ENCODE assay signal across 31 cellular contexts in the genomic region with DNA sequence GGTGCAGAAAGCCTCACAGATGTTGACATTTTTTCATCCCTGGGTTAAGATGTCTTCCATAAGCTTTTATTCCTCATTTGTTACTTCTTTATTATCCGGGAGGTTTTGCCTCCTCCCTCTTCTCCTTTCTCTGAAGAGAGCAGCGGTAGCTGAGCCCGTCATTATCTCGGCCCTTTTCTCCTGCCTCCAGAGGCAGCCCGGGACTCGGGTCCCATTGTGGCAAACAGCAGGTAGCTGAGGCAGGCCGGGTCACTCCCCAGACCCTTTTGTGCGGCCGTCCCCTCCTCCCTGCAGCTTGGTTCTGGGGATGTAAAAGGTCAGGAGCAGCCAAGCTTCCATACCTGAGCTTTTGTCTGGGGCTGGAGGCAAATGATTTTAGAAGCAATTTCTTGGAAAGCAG.
DNase-seq lines count a peak whose midpoint lies in the region; ATAC-seq, FAIRE-seq and TF ChIP-seq lines count a peak whose summit lies in the region.
"Had no signal": no experiment of that assay in that cellular context is flagged by ENCODE, and none has a peak within 500 bp of the region (broad histone marks: within the 10 kb centered on the region; RNA-seq: fewer than 3 reads in every experiment).

No MANE protein-coding gene starts in this region.

- no peaks in the 10 kb centered on the region for H3K36me3 ChIP-seq in mesendoderm (ENCODE audit: control insufficient read depth, insufficient read depth, low read length)
- H3K36me3 ChIP-seq in SJCRH30 = no peaks in the 10 kb centered on the region
- H3K36me3 ChIP-seq: BE2C, heart left ventricle, lower lobe of right lung, SJSA1, thyroid gland had no signal

- H3K79me1 ChIP-seq in mesendoderm (ENCODE audit: low read length) = no peaks in the 10 kb centered on the region

- H3K79me2 ChIP-seq in mesendoderm (ENCODE audit: control insufficient read depth, insufficient read depth, low read length) = no peaks in the 10 kb centered on the region

- no peak overlapping the region for H3K4ac ChIP-seq in mesendoderm (ENCODE audit: low read depth, low read length)

- H3K56ac ChIP-seq in mesendoderm (ENCODE audit: low read length) = peak overlapping the region; percentile 28

- no peak for TF ChIP-seq POLR2A in H54 (IDR thresholded peaks at IDR 0.05; ENCODE audit: low read depth, low read length)

- H3K27me3 ChIP-seq in mesendoderm (ENCODE audit: insufficient read depth, low read length, poor library complexity) = no peaks in the 10 kb centered on the region
- no peaks in the 10 kb centered on the region for H3K27me3 ChIP-seq in SJCRH30
- H3K27me3 ChIP-seq: BE2C, SJSA1, thyroid gland had no signal

- no peak overlapping the region for H4K5ac ChIP-seq in mesendoderm (ENCODE audit: low read length)

- no peak overlapping the region for H3K9ac ChIP-seq in mesendoderm (ENCODE audit: low read length)

- no peak overlapping the region for H3K4me3 Mint-ChIP-seq in chondrocyte (ENCODE audit: unreplicated experiment)
- H3K4me3 Mint-ChIP-seq: activated CD4-positive, alpha-beta T cell treated with anti-CD3 and anti-CD28 coated beads for 36 hours; activated naive CD8-positive, alpha-beta T cell; central memory CD8-positive, alpha-beta T cell had no signal

- ATAC-seq in GM18909 (IDR thresholded peaks at IDR 0.05; ENCODE audit: poor library complexity, unreplicated experiment) = no peak
- ATAC-seq: activated CD4-positive, alpha-beta T cell treated with anti-CD3 and anti-CD28 coated beads for 36 hours; GM12878; heart left ventricle; lower lobe of right lung; stimulated activated naive CD8-positive, alpha-beta T cell treated with anti-CD3 and anti-CD28 coated beads, Interleukin-15, Interleukin-2, amounts not matched to agents 100 U/mL and 50 U/mL, for 24 hours had no signal

- H3K4me1 ChIP-seq in mesendoderm (ENCODE audit: control insufficient read depth, low read depth, low read length) (peaks cover 2% of the 10 kb centered on the region), SJCRH30 (no peaks in the 10 kb centered on the region)
- H3K4me1 ChIP-seq: BE2C had no signal

- H2BK120ac ChIP-seq in mesendoderm (ENCODE audit: low read depth, low read length) = no peak overlapping the region

- H3K4me2 ChIP-seq in mesendoderm (ENCODE audit: low read length) = no peak overlapping the region

- H2BK15ac ChIP-seq in mesendoderm (replicated peaks; ENCODE audit: low read depth) = no peak overlapping the region

- H2BK5ac ChIP-seq in mesendoderm (ENCODE audit: low read length) = no peak overlapping the region

- no CpG with 5 or more reads among the region's 9 CpGs for WGBS in mesendoderm (ENCODE audit: extremely low coverage, insufficient coverage, low lambda C conversion rate)

- no peak overlapping the region for H2AK5ac ChIP-seq in mesendoderm (ENCODE audit: low read length)

- TF ChIP-seq CTCF in chondrocyte (IDR thresholded peaks at IDR 0.05) = no peak

- no peak overlapping the region for H3K27ac Mint-ChIP-seq in chondrocyte (ENCODE audit: unreplicated experiment)
- H3K27ac Mint-ChIP-seq: activated CD4-positive, alpha-beta T cell treated with anti-CD3 and anti-CD28 coated beads for 36 hours; activated naive CD8-positive, alpha-beta T cell had no signal

- H3K4me1 Mint-ChIP-seq in chondrocyte (ENCODE audit: low read depth) = no peaks in the 10 kb centered on the region
- H3K4me1 Mint-ChIP-seq: activated CD4-positive, alpha-beta T cell treated with anti-CD3 and anti-CD28 coated beads for 36 hours; central memory CD8-positive, alpha-beta T cell had no signal

- H3K36me3 Mint-ChIP-seq in chondrocyte (ENCODE audit: low read depth) = peaks cover 2% of the 10 kb centered on the region

- H3K9me3 ChIP-seq in SJCRH30 (replicated peaks) = no peaks in the 10 kb centered on the region
- H3K9me3 ChIP-seq: BE2C, lower lobe of right lung, SJSA1, thyroid gland had no signal

- no peak overlapping the region for H3K23ac ChIP-seq in mesendoderm (ENCODE audit: low read length)

- H3K18ac ChIP-seq in mesendoderm (ENCODE audit: low read length) = peak overlapping the region; percentile 42

- no peak overlapping the region for H4K8ac ChIP-seq in mesendoderm (ENCODE audit: low read depth, low read length)

- FAIRE-seq in H54 (lab: Jason Lieb, UNC) = no peak
- FAIRE-seq: A204.1, GM12878, kidney, RCC 7860 had no signal

- H3K4me3 ChIP-seq in mesendoderm (ENCODE audit: low read length) = no peak overlapping the region
- no peak overlapping the region for H3K4me3 ChIP-seq in SJCRH30
- H3K4me3 ChIP-seq: GM12878, heart left ventricle, lower lobe of right lung, SJSA1, thyroid gland had no signal

- H3K27me3 Mint-ChIP-seq in chondrocyte (ENCODE audit: low read depth) = peaks cover 34% of the 10 kb centered on the region

- H3K27ac ChIP-seq in mesendoderm (ENCODE audit: low read depth, low read length) = no peak overlapping the region
- no peak overlapping the region for H3K27ac ChIP-seq in SJCRH30
- H3K27ac ChIP-seq: dorsolateral prefrontal cortex, epithelial cell of prostate, heart left ventricle, lower lobe of right lung, SJSA1 had no signal

- peaks cover 5% of the 10 kb centered on the region for H3K9me3 Mint-ChIP-seq in chondrocyte (ENCODE audit: low read depth)
- H3K9me3 Mint-ChIP-seq: central memory CD8-positive, alpha-beta T cell had no signal

- DNase-seq in activated effector memory CD4-positive, alpha-beta T cell treated with anti-CD3 and anti-CD28 coated beads, Interleukin-2, amount 50 U/mL, for 16 hours = peak; percentile 45
- no peak for DNase-seq in activated effector memory CD4-positive, alpha-beta T cell treated with Interleukin-2 at 50 U/mL for 16 hours
- DNase-seq in chondrocyte (ENCODE audit: low spot score) (peak; percentile 82), mesendoderm (peak; percentile 73), SJCRH30 (no peak), H54 (ENCODE audit: insufficient read length, low spot score) (no peak), NCI-H446 (lab: John Stamatoyannopoulos, UW) (no peak)
- DNase-seq: activated CD4-positive, alpha-beta T cell treated with anti-CD3 and anti-CD28 coated beads for 36 hours; BE2C; DMS79; heart left ventricle; kidney; lower lobe of right lung; MM.1S; NCI-H1930; NCI-H446 treated with DMSO at 0.1 percent for 48 hours; NK-92 treated with Interleukin-12 subunit alpha and Interleukin-12 subunit beta, amount 100 ng/mL, for 24 hours; occipital lobe; stimulated activated CD4-positive, alpha-beta T cell treated with anti-CD3 and anti-CD28 coated beads, Interleukin-12 subunit alpha, Interleukin-12 subunit beta, amount 100 ng/mL, for 4 hours; stimulated activated CD4-positive, alpha-beta T cell treated with anti-CD3 and anti-CD28 coated beads, Interleukin-4, amount 100 ng/mL, for 4 hours; stimulated activated naive CD8-positive, alpha-beta T cell treated with anti-CD3 and anti-CD28 coated beads, Interleukin-15, Interleukin-2, amounts not matched to agents 100 U/mL and 50 U/mL, for 24 hours had no signal

Comparison
In these comparisons a context has a peak if more than half of its experiments do, and no peak if none do; other contexts are left out.
1. DNase-seq: peak in activated effector memory CD4-positive, alpha-beta T cell treated with anti-CD3 and anti-CD28 coated beads, Interleukin-2, amount 50 U/mL, for 16 hours (single experiment), chondrocyte (single experiment) and mesendoderm (single experiment); none in activated effector memory CD4-positive, alpha-beta T cell treated with Interleukin-2 at 50 U/mL for 16 hours (single experiment), SJCRH30 (0 of 2), H54 (single experiment) and NCI-H446 (0 of 2).